ENCODE assay signal across 8 cellular contexts in the genomic region with DNA sequence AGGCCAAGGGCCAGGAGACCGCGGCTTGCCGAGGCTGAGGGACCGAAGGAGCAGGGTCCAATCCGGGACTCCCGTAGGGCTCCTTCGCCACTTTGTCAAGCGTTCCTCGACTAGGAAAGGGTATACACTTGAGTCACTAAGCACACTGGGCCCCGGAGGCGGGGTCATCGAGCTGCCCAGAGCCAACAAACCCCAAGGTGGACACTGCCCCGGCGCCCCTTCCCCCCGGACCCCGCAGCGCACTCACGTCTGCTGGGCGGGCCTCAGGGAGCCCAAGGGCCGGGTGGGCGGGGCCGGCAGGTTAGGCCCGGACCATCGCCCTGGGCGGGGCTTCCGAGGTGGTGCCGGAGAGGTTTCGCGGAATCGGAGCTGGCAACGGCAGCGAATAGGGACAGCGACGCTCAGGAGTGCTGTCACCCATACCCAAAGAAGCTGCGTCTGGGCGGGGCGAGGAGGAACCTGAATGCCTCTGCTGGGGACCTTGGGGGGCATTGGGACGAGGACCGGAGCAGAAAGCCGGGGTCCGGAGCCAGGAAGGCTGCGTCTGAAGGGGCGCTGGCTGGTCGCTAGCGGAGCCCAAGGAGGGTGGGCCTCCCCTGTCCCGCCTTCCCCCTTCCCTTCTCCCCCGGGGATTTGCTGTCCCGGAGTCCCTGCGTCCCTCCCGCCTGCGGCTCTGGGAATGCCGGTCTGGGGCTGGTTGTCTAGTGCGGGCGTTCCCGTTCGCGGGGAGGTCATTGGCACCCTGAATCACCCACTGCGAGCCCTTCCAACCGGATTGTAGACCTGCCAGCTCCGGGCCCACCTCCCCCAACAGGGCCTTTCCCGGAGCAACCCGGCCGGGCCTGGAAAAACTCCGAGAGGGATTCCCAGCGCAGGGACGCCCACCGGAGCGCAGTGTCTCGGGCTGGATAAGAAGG.
A peak's percentile ranks its signal among the peaks of the same experiment; 100 is the strongest.
DNase-seq lines count a peak whose midpoint lies in the region; ATAC-seq and TF ChIP-seq lines count a peak whose summit lies in the region.

No MANE protein-coding gene starts in this region.

- CTCF ChIA-PET in AG04450 (lab: Charles Lee) = no interaction called here

- H3K4me1 ChIP-seq in lung (ENCODE audit: control insufficient read depth in 2 of 2, insufficient read depth in 2 of 2, low read length in 2 of 2) = peaks cover 0 to 27% of the 10 kb centered on the region in 2 donors

- peaks cover 6 to 27% of the 10 kb centered on the region in 2 donors for H3K36me3 ChIP-seq in lung (ENCODE audit: control insufficient read depth in 2 of 2, insufficient read depth in 2 of 2, low read length in 2 of 2)

- DNase-seq in AG04450 (ENCODE audit: low read depth, low spot score) (no peak), HL-60 (ENCODE audit: low read depth in 1 of 2, low spot score in 1 of 2) (no peak), choroid plexus epithelial cell (ENCODE audit: low read depth) (no peak), lung (ENCODE audit: low spot score) (peak; percentile 83)
- peak; percentile 67 for DNase-seq in activated CD4-positive, CD25-positive, alpha-beta regulatory T cell treated with anti-CD3 and anti-CD28 coated beads, Interleukin-2, amount 50 U/mL, for 72 hours
- DNase-seq in stimulated activated CD8-positive, alpha-beta memory T cell treated with anti-CD3 and anti-CD28 coated beads, Interleukin-2, amount 100 ng/mL, for 1 hour (ENCODE audit: low read depth in 2 of 2) = peak; percentile 41 to 52

- H3K27ac ChIP-seq in AG04450 (ENCODE audit: low read depth, low read length) (no peak overlapping the region), HL-60 (replicated peaks) (peak overlapping the region; percentile 58), lung (ENCODE audit: low read depth in 1 of 2, low read length in 1 of 2) (peak overlapping the region; percentile 71 to 93)

- peak; percentile 49 for ATAC-seq in lung (ENCODE audit: insufficient read depth, low FRiP score)
- ATAC-seq in HG02678 (IDR thresholded peaks at IDR 0.05; ENCODE audit: unreplicated experiment) = no peak
- ATAC-seq in GM19452 (IDR thresholded peaks at IDR 0.05; ENCODE audit: unreplicated experiment) = no peak

- WGBS in lung, 2 donors = 2% methylated on average over 62 to 69 of the region's 69 CpGs

- H3K9me3 ChIP-seq in AG04450 (ENCODE audit: control insufficient read depth, insufficient read depth, low read length) (no peaks in the 10 kb centered on the region; the same call in 1 of the 2 replicates), lung (ENCODE audit: control insufficient read depth in 2 of 2, insufficient read depth in 1 of 2, low read length in 1 of 2) (peaks cover 0 to 2% of the 10 kb centered on the region in 2 donors)

- TF ChIP-seq CTCF in AG04450 (IDR thresholded peaks at IDR 0.05; ENCODE audit: low read depth, low read length) (no peak), HL-60 (IDR thresholded peaks at IDR 0.05; ENCODE audit: insufficient read depth, low read length) (no peak), choroid plexus epithelial cell (conservative IDR thresholded peaks at IDR 0.05; ENCODE audit: low read depth, low read length) (no peak), lung (IDR thresholded peaks at IDR 0.05; ENCODE audit: control extremely low read depth, extremely low read depth) (no peak)

- H3K27me3 ChIP-seq in AG04450 (ENCODE audit: control insufficient read depth, insufficient read depth, low read length) = peaks cover 10% of the 10 kb centered on the region
- H3K27me3 ChIP-seq in HL-60 (ENCODE audit: insufficient read depth, poor library complexity, severe bottlenecking) = no peaks in the 10 kb centered on the region
- H3K27me3 ChIP-seq in lung (ENCODE audit: control insufficient read depth, insufficient read depth) = no peaks in the 10 kb centered on the region

- POLR2A ChIA-PET in AG04450 (lab: Yijun Ruan, JAX) = no interaction called here

- H3K4me3 ChIP-seq in AG04450 (ENCODE audit: low read depth, low read length) (peak overlapping the region; percentile 29), HL-60 (replicated peaks; ENCODE audit: insufficient read depth, low read length) (peak overlapping the region; percentile 43), choroid plexus epithelial cell (ENCODE audit: low read depth, low read length) (peak overlapping the region; percentile 8), lung (peak overlapping the region; percentile 68)

Comparison
In these comparisons a context has a peak if more than half of its experiments do, and no peak if none do; other contexts are left out.
1. DNase-seq: peak in activated CD4-positive, CD25-positive, alpha-beta regulatory T cell treated with anti-CD3 and anti-CD28 coated beads, Interleukin-2, amount 50 U/mL, for 72 hours (single experiment), lung (single experiment) and stimulated activated CD8-positive, alpha-beta memory T cell treated with anti-CD3 and anti-CD28 coated beads, Interleukin-2, amount 100 ng/mL, for 1 hour (2 of 2); none in AG04450 (single experiment), HL-60 (0 of 2) and choroid plexus epithelial cell (single experiment).
2. H3K4me3 ChIP-seq: peak in every context shown above with its lines; median percentile 68 in lung; 43 in HL-60; 29 in AG04450; 8 in choroid plexus epithelial cell.